In genomic region chr5:7754997-7755596, GRCh38 we compare ENCODE assay signal across 1 cellular context.
A peak's percentile ranks its signal among the peaks of the same experiment; 100 is the strongest.
TF ChIP-seq lines count a peak whose summit lies in the region.

No MANE protein-coding gene starts in this region.

TF ChIP-seq in K562, 482 proteins besides CTCF, POLR2A, EP300 and RAD21 (continued from another document):
- peak; percentile 74; the same call in 1 of the 2 replicates for TF ChIP-seq SMC3 (conservative IDR thresholded peaks at IDR 0.05; ENCODE audit: insufficient read depth, low read depth, low read length)
- peak; percentile 33; the same call in 1 of the 2 replicates for TF ChIP-seq TFAP4 (CRISPR knock-in tag; IDR thresholded peaks at IDR 0.05; ENCODE audit: borderline replicate concordance)
- TF ChIP-seq TAF15 (IDR thresholded peaks at IDR 0.05; ENCODE audit: low read depth, low read length): no peak
TF ChIP-seq in K562: peak in this region for 7.
